In the genomic region with DNA sequence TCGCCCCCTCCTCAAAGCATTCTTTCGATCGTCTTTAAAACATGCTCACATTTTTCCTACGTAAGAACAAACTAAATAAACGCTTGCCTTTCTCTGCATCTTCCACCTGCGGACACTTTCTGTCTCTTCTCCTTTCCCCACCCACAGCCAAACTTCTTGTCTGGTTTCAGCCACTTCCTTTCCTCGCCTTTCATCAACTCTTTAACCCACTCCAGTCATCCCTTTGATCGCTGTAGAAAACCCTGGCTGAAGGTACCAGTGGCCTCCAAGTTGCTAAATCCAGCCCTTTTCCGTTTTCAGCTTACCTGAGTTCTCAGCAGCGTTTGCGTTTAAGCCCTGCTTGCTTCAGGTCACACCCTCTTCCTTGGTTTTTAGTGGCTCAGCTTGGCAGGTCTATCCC, we compare ENCODE assay signal across 2 cellular contexts.
A peak's percentile ranks its signal among the peaks of the same experiment; 100 is the strongest.
TF ChIP-seq lines count a peak whose summit lies in the region.

No MANE protein-coding gene starts in this region.

TF ChIP-seq in K562, 482 proteins besides CTCF, POLR2A, EP300 and RAD21:
- TF ChIP-seq FOXA3 (CRISPR knock-in tag; conservative IDR thresholded peaks at IDR 0.05 in 1 of 2, IDR thresholded peaks at IDR 0.05 in 1 of 2): no peak
- TF ChIP-seq BACH1 (tag; IDR thresholded peaks at IDR 0.05): no peak
- TF ChIP-seq PRPF4 (IDR thresholded peaks at IDR 0.05; ENCODE audit: insufficient read depth, low read depth, low read length, poor library complexity, severe bottlenecking): no peak
- 0 out of 2 replicates have a peak, but pooled peaks have one; percentile 26 for TF ChIP-seq ZBTB40 (IDR thresholded peaks at IDR 0.05)
- TF ChIP-seq ZBTB40 (CRISPR knock-in tag; IDR thresholded peaks at IDR 0.05): no peak
- no peak for TF ChIP-seq COPS2 (conservative IDR thresholded peaks at IDR 0.05)
- TF ChIP-seq THRB (CRISPR knock-in tag; conservative IDR thresholded peaks at IDR 0.05): 0 out of 2 replicates have a peak, but pooled peaks have one; percentile 18
- TF ChIP-seq CBFB (CRISPR knock-in tag; IDR thresholded peaks at IDR 0.05): no peak

TF ChIP-seq in HepG2, 621 proteins besides CTCF, POLR2A, EP300 and RAD21:
- TF ChIP-seq MEIS1 (CRISPR knock-in tag; IDR thresholded peaks at IDR 0.05; ENCODE audit: borderline replicate concordance) (no peak), ZXDC (CRISPR knock-in tag; IDR thresholded peaks at IDR 0.05) (0 out of 2 replicates have a peak, but pooled peaks have one; percentile 15), HNRNPH1 (optimal IDR thresholded peaks at IDR 0.05; ENCODE audit: low read depth, low read length) (no peak), PHF5A (CRISPR knock-in tag; IDR thresholded peaks at IDR 0.05; ENCODE audit: low read depth, unreplicated experiment) (no peak), MEF2D (CRISPR knock-in tag; IDR thresholded peaks at IDR 0.05) (0 out of 2 replicates have a peak, but pooled peaks have one; percentile 8), SIN3A (IDR thresholded peaks at IDR 0.05; ENCODE audit: borderline replicate concordance, low read depth, low read length) (no peak), PPARG (CRISPR knock-in tag; conservative IDR thresholded peaks at IDR 0.05) (no peak)
- TF ChIP-seq, protein P1, sequence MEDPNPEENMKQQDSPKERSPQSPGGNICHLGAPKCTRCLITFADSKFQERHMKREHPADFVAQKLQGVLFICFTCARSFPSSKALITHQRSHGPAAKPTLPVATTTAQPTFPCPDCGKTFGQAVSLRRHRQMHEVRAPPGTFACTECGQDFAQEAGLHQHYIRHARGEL (CRISPR knock-in tag; IDR thresholded peaks at IDR 0.05): no peak
TF ChIP-seq in HepG2: peak in this region for 2.
